In the genomic region with DNA sequence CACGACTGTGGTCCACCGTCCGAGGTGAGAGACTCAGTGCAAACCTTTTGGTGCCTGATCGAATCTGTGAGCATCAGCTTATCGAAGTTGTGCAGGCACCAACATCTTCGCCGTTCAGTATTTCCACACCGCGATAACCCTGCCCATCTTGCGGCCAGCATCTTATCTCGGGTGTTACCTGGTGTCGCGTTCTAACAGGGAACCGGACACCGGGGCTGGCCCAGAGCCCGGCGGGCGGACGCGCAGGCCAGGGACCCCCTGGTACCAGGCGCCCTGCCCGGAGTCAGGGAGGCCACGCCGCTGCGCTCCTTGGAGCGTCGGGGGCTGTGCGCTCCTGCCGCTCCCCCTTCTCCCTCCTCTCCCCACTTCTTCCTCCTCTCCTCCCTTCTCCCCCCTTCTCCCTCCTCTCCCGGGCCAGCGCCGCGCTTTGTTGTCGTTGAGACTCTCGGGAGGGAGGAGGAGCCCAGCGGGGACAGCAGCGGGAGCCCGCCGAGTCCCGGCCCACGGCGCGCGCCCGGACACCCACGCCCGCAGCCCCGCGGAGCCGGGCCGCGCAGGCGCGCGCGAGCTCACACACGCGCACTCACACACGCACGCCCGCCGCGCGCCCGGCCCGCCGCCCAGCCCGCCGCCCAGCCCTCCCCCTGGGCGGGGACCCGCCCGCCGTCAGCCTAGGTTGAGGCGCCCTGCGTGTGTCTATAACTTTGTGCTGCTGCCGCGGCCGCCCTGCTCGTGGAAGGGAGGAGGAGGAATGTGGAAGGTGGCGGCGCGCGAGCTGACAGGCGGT, we compare ENCODE assay signal across 1 cellular context.
TF ChIP-seq lines count a peak whose summit lies in the region.

No MANE protein-coding gene starts in this region.

TF ChIP-seq in HepG2, 621 proteins besides CTCF, POLR2A, EP300 and RAD21 (continued from another document and continues in another):
- TF ChIP-seq YEATS4 (CRISPR knock-in tag; IDR thresholded peaks at IDR 0.05; ENCODE audit: borderline replicate concordance) (0 out of 2 replicates have a peak, but pooled peaks have one; percentile 37), CCAR2 (optimal IDR thresholded peaks at IDR 0.05; ENCODE audit: low read depth, low read length) (no peak), NR3C1 (CRISPR knock-in tag; IDR thresholded peaks at IDR 0.05) (no peak), POGZ (CRISPR knock-in tag; IDR thresholded peaks at IDR 0.05) (0 out of 2 replicates have a peak, but pooled peaks have one; percentile 14), CCDC6 (CRISPR knock-in tag; IDR thresholded peaks at IDR 0.05) (peak; percentile 63; the same call in 1 of the 2 replicates), RARA (CRISPR knock-in tag; IDR thresholded peaks at IDR 0.05) (0 out of 2 replicates have a peak, but pooled peaks have one; percentile 5), KLF6 (CRISPR knock-in tag; IDR thresholded peaks at IDR 0.05) (0 out of 2 replicates have a peak, but pooled peaks have one; percentile 55), HNRNPLL (IDR thresholded peaks at IDR 0.05; ENCODE audit: low read depth, low read length, poor library complexity, severe bottlenecking) (peak; percentile 58), NFE2 (CRISPR knock-in tag; IDR thresholded peaks at IDR 0.05) (no peak), ZZZ3 (CRISPR knock-in tag; IDR thresholded peaks at IDR 0.05; ENCODE audit: borderline replicate concordance) (no peak), ERF (CRISPR knock-in tag; IDR thresholded peaks at IDR 0.05) (0 out of 2 replicates have a peak, but pooled peaks have one; percentile 16), KDM4B (CRISPR knock-in tag; IDR thresholded peaks at IDR 0.05) (0 out of 2 replicates have a peak, but pooled peaks have one; percentile 56), RFX3 (CRISPR knock-in tag; IDR thresholded peaks at IDR 0.05) (no peak), JUND (CRISPR knock-in tag; IDR thresholded peaks at IDR 0.05) (0 out of 2 replicates have a peak, but pooled peaks have one; percentile 41), ZNF678 (CRISPR knock-in tag; IDR thresholded peaks at IDR 0.05) (no peak), ZNF329 (CRISPR knock-in tag; IDR thresholded peaks at IDR 0.05; ENCODE audit: low read depth) (no peak), ZNF263 (CRISPR knock-in tag; IDR thresholded peaks at IDR 0.05) (peak; percentile 70; the same call in 1 of the 2 replicates), ZBTB20 (CRISPR knock-in tag; IDR thresholded peaks at IDR 0.05; ENCODE audit: borderline replicate concordance, low read depth) (no peak), SKI (IDR thresholded peaks at IDR 0.05; ENCODE audit: partially characterized antibody) (peak; percentile 32), TEAD2 (CRISPR knock-in tag; IDR thresholded peaks at IDR 0.05) (no peak), BRCA1 (CRISPR knock-in tag; IDR thresholded peaks at IDR 0.05) (no peak), RARG (CRISPR knock-in tag; IDR thresholded peaks at IDR 0.05; ENCODE audit: low read depth) (no peak), ZNF703 (CRISPR knock-in tag; IDR thresholded peaks at IDR 0.05; ENCODE audit: borderline replicate concordance) (no peak), THAP11 (CRISPR knock-in tag; IDR thresholded peaks at IDR 0.05) (peak; percentile 59; the same call in 1 of the 2 replicates), ZMYM4 (CRISPR knock-in tag; IDR thresholded peaks at IDR 0.05) (peak; percentile 51; the same call in 1 of the 2 replicates)
- TF ChIP-seq, protein P1, sequence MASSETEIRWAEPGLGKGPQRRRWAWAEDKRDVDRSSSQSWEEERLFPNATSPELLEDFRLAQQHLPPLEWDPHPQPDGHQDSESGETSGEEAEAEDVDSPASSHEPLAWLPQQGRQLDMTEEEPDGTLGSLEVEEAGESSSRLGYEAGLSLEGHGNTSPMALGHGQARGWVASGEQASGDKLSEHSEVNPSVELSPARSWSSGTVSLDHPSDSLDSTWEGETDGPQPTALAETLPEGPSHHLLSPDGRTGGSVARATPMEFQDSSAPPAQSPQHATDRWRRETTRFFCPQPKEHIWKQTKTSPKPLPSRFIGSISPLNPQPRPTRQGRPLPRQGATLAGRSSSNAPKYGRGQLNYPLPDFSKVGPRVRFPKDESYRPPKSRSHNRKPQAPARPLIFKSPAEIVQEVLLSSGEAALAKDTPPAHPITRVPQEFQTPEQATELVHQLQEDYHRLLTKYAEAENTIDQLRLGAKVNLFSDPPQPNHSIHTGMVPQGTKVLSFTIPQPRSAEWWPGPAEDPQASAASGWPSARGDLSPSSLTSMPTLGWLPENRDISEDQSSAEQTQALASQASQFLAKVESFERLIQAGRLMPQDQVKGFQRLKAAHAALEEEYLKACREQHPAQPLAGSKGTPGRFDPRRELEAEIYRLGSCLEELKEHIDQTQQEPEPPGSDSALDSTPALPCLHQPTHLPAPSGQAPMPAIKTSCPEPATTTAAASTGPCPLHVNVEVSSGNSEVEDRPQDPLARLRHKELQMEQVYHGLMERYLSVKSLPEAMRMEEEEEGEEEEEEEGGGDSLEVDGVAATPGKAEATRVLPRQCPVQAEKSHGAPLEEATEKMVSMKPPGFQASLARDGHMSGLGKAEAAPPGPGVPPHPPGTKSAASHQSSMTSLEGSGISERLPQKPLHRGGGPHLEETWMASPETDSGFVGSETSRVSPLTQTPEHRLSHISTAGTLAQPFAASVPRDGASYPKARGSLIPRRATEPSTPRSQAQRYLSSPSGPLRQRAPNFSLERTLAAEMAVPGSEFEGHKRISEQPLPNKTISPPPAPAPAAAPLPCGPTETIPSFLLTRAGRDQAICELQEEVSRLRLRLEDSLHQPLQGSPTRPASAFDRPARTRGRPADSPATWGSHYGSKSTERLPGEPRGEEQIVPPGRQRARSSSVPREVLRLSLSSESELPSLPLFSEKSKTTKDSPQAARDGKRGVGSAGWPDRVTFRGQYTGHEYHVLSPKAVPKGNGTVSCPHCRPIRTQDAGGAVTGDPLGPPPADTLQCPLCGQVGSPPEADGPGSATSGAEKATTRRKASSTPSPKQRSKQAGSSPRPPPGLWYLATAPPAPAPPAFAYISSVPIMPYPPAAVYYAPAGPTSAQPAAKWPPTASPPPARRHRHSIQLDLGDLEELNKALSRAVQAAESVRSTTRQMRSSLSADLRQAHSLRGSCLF (CRISPR knock-in tag; IDR thresholded peaks at IDR 0.05; ENCODE audit: borderline replicate concordance), result no peak
- TF ChIP-seq, protein P2, sequence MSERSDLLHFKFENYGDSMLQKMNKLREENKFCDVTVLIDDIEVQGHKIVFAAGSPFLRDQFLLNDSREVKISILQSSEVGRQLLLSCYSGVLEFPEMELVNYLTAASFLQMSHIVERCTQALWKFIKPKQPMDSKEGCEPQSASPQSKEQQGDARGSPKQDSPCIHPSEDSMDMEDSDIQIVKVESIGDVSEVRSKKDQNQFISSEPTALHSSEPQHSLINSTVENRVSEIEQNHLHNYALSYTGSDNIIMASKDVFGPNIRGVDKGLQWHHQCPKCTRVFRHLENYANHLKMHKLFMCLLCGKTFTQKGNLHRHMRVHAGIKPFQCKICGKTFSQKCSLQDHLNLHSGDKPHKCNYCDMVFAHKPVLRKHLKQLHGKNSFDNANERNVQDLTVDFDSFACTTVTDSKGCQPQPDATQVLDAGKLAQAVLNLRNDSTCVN (CRISPR knock-in tag; IDR thresholded peaks at IDR 0.05; ENCODE audit: borderline replicate concordance), result no peak
- TF ChIP-seq, protein P3, sequence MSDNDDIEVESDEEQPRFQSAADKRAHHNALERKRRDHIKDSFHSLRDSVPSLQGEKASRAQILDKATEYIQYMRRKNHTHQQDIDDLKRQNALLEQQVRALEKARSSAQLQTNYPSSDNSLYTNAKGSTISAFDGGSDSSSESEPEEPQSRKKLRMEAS (IDR thresholded peaks at IDR 0.05), result peak; percentile 81
- TF ChIP-seq, protein P4, sequence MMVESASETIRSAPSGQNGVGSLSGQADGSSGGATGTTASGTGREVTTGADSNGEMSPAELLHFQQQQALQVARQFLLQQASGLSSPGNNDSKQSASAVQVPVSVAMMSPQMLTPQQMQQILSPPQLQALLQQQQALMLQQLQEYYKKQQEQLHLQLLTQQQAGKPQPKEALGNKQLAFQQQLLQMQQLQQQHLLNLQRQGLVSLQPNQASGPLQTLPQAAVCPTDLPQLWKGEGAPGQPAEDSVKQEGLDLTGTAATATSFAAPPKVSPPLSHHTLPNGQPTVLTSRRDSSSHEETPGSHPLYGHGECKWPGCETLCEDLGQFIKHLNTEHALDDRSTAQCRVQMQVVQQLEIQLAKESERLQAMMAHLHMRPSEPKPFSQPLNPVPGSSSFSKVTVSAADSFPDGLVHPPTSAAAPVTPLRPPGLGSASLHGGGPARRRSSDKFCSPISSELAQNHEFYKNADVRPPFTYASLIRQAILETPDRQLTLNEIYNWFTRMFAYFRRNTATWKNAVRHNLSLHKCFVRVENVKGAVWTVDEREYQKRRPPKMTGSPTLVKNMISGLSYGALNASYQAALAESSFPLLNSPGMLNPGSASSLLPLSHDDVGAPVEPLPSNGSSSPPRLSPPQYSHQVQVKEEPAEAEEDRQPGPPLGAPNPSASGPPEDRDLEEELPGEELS (CRISPR knock-in tag; IDR thresholded peaks at IDR 0.05), result peak; percentile 19; the same call in 1 of the 2 replicates
- TF ChIP-seq, protein P5, sequence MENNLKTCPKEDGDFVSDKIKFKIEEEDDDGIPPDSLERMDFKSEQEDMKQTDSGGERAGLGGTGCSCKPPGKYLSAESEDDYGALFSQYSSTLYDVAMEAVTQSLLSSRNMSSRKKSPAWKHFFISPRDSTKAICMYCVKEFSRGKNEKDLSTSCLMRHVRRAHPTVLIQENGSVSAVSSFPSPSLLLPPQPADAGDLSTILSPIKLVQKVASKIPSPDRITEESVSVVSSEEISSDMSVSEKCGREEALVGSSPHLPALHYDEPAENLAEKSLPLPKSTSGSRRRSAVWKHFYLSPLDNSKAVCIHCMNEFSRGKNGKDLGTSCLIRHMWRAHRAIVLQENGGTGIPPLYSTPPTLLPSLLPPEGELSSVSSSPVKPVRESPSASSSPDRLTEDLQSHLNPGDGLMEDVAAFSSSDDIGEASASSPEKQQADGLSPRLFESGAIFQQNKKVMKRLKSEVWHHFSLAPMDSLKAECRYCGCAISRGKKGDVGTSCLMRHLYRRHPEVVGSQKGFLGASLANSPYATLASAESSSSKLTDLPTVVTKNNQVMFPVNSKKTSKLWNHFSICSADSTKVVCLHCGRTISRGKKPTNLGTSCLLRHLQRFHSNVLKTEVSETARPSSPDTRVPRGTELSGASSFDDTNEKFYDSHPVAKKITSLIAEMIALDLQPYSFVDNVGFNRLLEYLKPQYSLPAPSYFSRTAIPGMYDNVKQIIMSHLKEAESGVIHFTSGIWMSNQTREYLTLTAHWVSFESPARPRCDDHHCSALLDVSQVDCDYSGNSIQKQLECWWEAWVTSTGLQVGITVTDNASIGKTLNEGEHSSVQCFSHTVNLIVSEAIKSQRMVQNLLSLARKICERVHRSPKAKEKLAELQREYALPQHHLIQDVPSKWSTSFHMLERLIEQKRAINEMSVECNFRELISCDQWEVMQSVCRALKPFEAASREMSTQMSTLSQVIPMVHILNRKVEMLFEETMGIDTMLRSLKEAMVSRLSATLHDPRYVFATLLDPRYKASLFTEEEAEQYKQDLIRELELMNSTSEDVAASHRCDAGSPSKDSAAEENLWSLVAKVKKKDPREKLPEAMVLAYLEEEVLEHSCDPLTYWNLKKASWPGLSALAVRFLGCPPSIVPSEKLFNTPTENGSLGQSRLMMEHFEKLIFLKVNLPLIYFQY (CRISPR knock-in tag; IDR thresholded peaks at IDR 0.05; ENCODE audit: borderline replicate concordance), result 0 out of 2 replicates have a peak, but pooled peaks have one; percentile 5
- TF ChIP-seq, protein P6, sequence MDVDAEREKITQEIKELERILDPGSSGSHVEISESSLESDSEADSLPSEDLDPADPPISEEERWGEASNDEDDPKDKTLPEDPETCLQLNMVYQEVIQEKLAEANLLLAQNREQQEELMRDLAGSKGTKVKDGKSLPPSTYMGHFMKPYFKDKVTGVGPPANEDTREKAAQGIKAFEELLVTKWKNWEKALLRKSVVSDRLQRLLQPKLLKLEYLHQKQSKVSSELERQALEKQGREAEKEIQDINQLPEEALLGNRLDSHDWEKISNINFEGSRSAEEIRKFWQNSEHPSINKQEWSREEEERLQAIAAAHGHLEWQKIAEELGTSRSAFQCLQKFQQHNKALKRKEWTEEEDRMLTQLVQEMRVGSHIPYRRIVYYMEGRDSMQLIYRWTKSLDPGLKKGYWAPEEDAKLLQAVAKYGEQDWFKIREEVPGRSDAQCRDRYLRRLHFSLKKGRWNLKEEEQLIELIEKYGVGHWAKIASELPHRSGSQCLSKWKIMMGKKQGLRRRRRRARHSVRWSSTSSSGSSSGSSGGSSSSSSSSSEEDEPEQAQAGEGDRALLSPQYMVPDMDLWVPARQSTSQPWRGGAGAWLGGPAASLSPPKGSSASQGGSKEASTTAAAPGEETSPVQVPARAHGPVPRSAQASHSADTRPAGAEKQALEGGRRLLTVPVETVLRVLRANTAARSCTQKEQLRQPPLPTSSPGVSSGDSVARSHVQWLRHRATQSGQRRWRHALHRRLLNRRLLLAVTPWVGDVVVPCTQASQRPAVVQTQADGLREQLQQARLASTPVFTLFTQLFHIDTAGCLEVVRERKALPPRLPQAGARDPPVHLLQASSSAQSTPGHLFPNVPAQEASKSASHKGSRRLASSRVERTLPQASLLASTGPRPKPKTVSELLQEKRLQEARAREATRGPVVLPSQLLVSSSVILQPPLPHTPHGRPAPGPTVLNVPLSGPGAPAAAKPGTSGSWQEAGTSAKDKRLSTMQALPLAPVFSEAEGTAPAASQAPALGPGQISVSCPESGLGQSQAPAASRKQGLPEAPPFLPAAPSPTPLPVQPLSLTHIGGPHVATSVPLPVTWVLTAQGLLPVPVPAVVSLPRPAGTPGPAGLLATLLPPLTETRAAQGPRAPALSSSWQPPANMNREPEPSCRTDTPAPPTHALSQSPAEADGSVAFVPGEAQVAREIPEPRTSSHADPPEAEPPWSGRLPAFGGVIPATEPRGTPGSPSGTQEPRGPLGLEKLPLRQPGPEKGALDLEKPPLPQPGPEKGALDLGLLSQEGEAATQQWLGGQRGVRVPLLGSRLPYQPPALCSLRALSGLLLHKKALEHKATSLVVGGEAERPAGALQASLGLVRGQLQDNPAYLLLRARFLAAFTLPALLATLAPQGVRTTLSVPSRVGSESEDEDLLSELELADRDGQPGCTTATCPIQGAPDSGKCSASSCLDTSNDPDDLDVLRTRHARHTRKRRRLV (CRISPR knock-in tag; IDR thresholded peaks at IDR 0.05), result no peak
- TF ChIP-seq, protein P7, sequence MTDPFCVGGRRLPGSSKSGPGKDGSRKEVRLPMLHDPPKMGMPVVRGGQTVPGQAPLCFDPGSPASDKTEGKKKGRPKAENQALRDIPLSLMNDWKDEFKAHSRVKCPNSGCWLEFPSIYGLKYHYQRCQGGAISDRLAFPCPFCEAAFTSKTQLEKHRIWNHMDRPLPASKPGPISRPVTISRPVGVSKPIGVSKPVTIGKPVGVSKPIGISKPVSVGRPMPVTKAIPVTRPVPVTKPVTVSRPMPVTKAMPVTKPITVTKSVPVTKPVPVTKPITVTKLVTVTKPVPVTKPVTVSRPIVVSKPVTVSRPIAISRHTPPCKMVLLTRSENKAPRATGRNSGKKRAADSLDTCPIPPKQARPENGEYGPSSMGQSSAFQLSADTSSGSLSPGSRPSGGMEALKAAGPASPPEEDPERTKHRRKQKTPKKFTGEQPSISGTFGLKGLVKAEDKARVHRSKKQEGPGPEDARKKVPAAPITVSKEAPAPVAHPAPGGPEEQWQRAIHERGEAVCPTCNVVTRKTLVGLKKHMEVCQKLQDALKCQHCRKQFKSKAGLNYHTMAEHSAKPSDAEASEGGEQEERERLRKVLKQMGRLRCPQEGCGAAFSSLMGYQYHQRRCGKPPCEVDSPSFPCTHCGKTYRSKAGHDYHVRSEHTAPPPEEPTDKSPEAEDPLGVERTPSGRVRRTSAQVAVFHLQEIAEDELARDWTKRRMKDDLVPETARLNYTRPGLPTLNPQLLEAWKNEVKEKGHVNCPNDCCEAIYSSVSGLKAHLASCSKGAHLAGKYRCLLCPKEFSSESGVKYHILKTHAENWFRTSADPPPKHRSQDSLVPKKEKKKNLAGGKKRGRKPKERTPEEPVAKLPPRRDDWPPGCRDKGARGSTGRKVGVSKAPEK (CRISPR knock-in tag; IDR thresholded peaks at IDR 0.05; ENCODE audit: borderline replicate concordance), result no peak
